ENCODE assay signal across 20 cellular contexts in the genomic region with DNA sequence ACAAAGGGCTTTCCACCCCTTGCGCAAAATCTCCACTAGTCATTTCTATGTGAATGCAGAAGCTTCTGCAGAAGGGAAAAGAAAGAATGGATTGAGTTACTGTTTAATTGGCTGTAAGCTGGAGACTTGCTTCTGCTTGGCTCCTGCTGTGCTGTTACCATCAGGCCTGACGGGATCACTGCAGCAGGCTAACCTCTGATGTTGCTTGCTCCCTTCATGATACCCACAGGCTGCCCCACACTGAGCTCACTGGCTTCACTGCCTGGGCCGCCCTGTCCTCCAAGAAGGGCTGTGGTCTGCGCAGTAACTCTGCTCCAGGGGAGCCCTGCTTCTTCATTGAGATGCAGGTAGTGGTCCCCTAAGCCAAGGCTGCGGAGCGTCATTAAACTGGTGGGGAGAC.
DNase-seq lines count a peak whose midpoint lies in the region; TF ChIP-seq lines count a peak whose summit lies in the region.
"Had no signal": no experiment of that assay in that cellular context is flagged by ENCODE, and none has a peak within 500 bp of the region (broad histone marks: within the 10 kb centered on the region; RNA-seq: fewer than 3 reads in every experiment).

No MANE protein-coding gene starts in this region.

- H3K36me3 Mint-ChIP-seq in mesothelial cell of epicardium = no peaks in the 10 kb centered on the region
- H3K36me3 Mint-ChIP-seq: CD4-positive, CD25-positive, alpha-beta regulatory T cell; natural killer cell treated with Interleukin-12 subunit alpha and Interleukin-12 subunit beta and Interleukin-15 and Interleukin-18, amount 100 ng/mL, for 72 hours had no signal

- in situ Hi-C loops in G401 (cut with HindIII; ENCODE audit: low sequenced_read_pairs) = no loop called here

- no peaks in the 10 kb centered on the region for H3K9me3 Mint-ChIP-seq in mesothelial cell of epicardium
- H3K9me3 Mint-ChIP-seq: activated CD4-positive, alpha-beta T cell treated with anti-CD3 and anti-CD28 coated beads, Interleukin-2, amount 10 ng/mL, durations not matched to agents 24 days and 14 days; CD4-positive, CD25-positive, alpha-beta regulatory T cell; natural killer cell treated with Interleukin-12 subunit alpha and Interleukin-12 subunit beta and Interleukin-15 and Interleukin-18, amount 100 ng/mL, for 72 hours had no signal

- no peak overlapping the region for H3K4me3 ChIP-seq in MG63
- H3K4me3 ChIP-seq: vagina had no signal

- H3K27me3 Mint-ChIP-seq in mesothelial cell of epicardium (ENCODE audit: low read depth) = peaks cover 3% of the 10 kb centered on the region
- H3K27me3 Mint-ChIP-seq: activated CD4-positive, alpha-beta T cell treated with anti-CD3 and anti-CD28 coated beads, Interleukin-2, amount 10 ng/mL, durations not matched to agents 24 days and 14 days; CD4-positive, CD25-positive, alpha-beta regulatory T cell had no signal

- no peaks in the 10 kb centered on the region for H3K36me3 ChIP-seq in MG63
- H3K36me3 ChIP-seq: vagina had no signal

- peaks cover 7% of the 10 kb centered on the region for H3K4me1 Mint-ChIP-seq in mesothelial cell of epicardium
- H3K4me1 Mint-ChIP-seq: activated CD4-positive, alpha-beta T cell treated with anti-CD3 and anti-CD28 coated beads, Interleukin-2, amount 10 ng/mL, durations not matched to agents 24 days and 14 days; CD4-positive, CD25-positive, alpha-beta regulatory T cell had no signal

- no peak overlapping the region for H3K27ac Mint-ChIP-seq in mesothelial cell of epicardium
- H3K27ac Mint-ChIP-seq: activated CD4-positive, alpha-beta T cell treated with anti-CD3 and anti-CD28 coated beads, Interleukin-2, amount 10 ng/mL, durations not matched to agents 24 days and 14 days; CD4-positive, CD25-positive, alpha-beta regulatory T cell; natural killer cell treated with Interleukin-12 subunit alpha and Interleukin-12 subunit beta and Interleukin-15 and Interleukin-18, amount 100 ng/mL, for 72 hours had no signal

- no peaks in the 10 kb centered on the region for H3K9me3 ChIP-seq in MG63
- H3K9me3 ChIP-seq: vagina had no signal

- no peak overlapping the region for H3K4me3 Mint-ChIP-seq in mesothelial cell of epicardium
- H3K4me3 Mint-ChIP-seq: activated CD4-positive, alpha-beta T cell treated with anti-CD3 and anti-CD28 coated beads, Interleukin-2, amount 10 ng/mL, durations not matched to agents 24 days and 14 days; CD4-positive, CD25-positive, alpha-beta regulatory T cell; natural killer cell treated with Interleukin-12 subunit alpha and Interleukin-12 subunit beta and Interleukin-15 and Interleukin-18, amount 100 ng/mL, for 72 hours had no signal

- intact Hi-C loops in head of caudate nucleus (cut with DNase I) = no loop called here

- peaks cover 6% of the 10 kb centered on the region for H3K27me3 ChIP-seq in MG63
- H3K27me3 ChIP-seq: vagina had no signal

- DNase-seq in G401 (ENCODE audit: low spot score) (peak; percentile 17), amygdala (lab: John Stamatoyannopoulos, UW) (peak in 36 of 56 donors; percentile 1 to 57 (median 11)), head of caudate nucleus (peak in 30 of 42 donors; percentile 3 to 75 (median 21)), occipital lobe (lab: John Stamatoyannopoulos, UW) (peak; percentile 7), activated gamma-delta T cell (lab: John Stamatoyannopoulos, UW) (no peak), MG63 (no peak), T-helper 2 cell (no peak), mesothelial cell of epicardium (ENCODE audit: low spot score in 2 of 2, unreplicated experiment in 2 of 2) (no peak)
- DNase-seq: activated CD4-positive, alpha-beta T cell treated with anti-CD3 and anti-CD28 coated beads, Interleukin-2, amount 10 ng/mL, durations not matched to agents 24 days and 14 days; activated CD8-positive, alpha-beta memory T cell treated with anti-CD3 and anti-CD28 coated beads, Interleukin-2, amount 50 U/mL, for 48 hours; activated naive CD4-positive, alpha-beta T cell; CD4-positive, CD25-positive, alpha-beta regulatory T cell; DMS79 treated with DMSO at 0.1 percent for 48 hours; KBM-7; mesenchymal stem cell; NCI-H2029 treated with DMSO at 0.1 percent for 48 hours; NCI-H510A treated with DMSO at 0.1 percent for 48 hours; Right ventricle myocardium superior had no signal

- no peak for TF ChIP-seq CTCF in mesothelial cell of epicardium (IDR thresholded peaks at IDR 0.05; ENCODE audit: unreplicated experiment)

Comparison
In these comparisons a context has a peak if more than half of its experiments do, and no peak if none do; other contexts are left out.
1. DNase-seq: peak in G401 (single experiment), amygdala (36 of 56), head of caudate nucleus (30 of 42) and occipital lobe (single experiment); none in activated gamma-delta T cell (single experiment), MG63 (single experiment), T-helper 2 cell (0 of 5) and mesothelial cell of epicardium (0 of 2).